1 cellular context compared by ENCODE assay signal in the genomic region with DNA sequence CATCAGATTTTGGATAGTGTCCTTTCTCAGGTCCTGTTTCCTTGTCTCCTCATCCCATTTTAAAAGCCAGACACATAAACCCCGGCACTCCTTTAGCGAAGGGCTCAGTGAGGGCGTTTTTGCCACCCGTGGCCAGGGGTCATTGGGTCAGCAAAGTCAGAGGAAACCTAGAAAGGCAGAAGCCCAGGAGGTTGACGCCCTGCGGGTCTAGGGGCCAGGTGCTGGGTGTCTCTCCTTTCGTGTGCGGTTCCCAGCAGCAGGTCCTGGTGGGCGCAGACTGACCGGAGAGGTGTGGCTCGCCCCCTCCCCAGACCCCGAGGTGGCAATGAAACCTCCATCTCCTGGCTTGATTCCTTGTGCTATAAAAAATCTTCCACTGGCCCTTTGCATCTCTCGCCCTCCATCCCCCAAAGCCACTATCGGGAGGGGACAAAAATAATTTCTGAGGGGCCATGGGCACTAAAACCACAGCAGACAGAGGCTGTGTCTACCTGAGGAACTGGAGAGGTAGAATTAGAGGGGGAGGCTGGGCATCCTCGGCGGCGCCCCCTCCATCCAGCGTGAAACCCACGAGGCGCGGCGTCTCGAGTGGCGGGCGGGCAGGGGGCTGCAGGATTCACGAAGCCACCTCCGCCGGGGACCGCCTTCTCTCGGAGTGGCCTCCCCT.
TF ChIP-seq lines count a peak whose summit lies in the region.

No MANE protein-coding gene starts in this region.

TF ChIP-seq in HepG2, 621 proteins besides CTCF, POLR2A, EP300 and RAD21 (continued from another document and continues in another):
- TF ChIP-seq, protein P1, sequence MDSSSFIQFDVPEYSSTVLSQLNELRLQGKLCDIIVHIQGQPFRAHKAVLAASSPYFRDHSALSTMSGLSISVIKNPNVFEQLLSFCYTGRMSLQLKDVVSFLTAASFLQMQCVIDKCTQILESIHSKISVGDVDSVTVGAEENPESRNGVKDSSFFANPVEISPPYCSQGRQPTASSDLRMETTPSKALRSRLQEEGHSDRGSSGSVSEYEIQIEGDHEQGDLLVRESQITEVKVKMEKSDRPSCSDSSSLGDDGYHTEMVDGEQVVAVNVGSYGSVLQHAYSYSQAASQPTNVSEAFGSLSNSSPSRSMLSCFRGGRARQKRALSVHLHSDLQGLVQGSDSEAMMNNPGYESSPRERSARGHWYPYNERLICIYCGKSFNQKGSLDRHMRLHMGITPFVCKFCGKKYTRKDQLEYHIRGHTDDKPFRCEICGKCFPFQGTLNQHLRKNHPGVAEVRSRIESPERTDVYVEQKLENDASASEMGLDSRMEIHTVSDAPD (CRISPR knock-in tag; IDR thresholded peaks at IDR 0.05), result no peak
- TF ChIP-seq, protein P2, sequence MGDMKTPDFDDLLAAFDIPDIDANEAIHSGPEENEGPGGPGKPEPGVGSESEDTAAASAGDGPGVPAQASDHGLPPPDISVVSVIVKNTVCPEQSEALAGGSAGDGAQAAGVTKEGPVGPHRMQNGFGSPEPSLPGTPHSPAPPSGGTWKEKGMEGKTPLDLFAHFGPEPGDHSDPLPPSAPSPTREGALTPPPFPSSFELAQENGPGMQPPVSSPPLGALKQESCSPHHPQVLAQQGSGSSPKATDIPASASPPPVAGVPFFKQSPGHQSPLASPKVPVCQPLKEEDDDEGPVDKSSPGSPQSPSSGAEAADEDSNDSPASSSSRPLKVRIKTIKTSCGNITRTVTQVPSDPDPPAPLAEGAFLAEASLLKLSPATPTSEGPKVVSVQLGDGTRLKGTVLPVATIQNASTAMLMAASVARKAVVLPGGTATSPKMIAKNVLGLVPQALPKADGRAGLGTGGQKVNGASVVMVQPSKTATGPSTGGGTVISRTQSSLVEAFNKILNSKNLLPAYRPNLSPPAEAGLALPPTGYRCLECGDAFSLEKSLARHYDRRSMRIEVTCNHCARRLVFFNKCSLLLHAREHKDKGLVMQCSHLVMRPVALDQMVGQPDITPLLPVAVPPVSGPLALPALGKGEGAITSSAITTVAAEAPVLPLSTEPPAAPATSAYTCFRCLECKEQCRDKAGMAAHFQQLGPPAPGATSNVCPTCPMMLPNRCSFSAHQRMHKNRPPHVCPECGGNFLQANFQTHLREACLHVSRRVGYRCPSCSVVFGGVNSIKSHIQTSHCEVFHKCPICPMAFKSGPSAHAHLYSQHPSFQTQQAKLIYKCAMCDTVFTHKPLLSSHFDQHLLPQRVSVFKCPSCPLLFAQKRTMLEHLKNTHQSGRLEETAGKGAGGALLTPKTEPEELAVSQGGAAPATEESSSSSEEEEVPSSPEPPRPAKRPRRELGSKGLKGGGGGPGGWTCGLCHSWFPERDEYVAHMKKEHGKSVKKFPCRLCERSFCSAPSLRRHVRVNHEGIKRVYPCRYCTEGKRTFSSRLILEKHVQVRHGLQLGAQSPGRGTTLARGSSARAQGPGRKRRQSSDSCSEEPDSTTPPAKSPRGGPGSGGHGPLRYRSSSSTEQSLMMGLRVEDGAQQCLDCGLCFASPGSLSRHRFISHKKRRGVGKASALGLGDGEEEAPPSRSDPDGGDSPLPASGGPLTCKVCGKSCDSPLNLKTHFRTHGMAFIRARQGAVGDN (CRISPR knock-in tag; IDR thresholded peaks at IDR 0.05), result peak; percentile 55; the same call in 1 of the 2 replicates
- TF ChIP-seq, protein P3, sequence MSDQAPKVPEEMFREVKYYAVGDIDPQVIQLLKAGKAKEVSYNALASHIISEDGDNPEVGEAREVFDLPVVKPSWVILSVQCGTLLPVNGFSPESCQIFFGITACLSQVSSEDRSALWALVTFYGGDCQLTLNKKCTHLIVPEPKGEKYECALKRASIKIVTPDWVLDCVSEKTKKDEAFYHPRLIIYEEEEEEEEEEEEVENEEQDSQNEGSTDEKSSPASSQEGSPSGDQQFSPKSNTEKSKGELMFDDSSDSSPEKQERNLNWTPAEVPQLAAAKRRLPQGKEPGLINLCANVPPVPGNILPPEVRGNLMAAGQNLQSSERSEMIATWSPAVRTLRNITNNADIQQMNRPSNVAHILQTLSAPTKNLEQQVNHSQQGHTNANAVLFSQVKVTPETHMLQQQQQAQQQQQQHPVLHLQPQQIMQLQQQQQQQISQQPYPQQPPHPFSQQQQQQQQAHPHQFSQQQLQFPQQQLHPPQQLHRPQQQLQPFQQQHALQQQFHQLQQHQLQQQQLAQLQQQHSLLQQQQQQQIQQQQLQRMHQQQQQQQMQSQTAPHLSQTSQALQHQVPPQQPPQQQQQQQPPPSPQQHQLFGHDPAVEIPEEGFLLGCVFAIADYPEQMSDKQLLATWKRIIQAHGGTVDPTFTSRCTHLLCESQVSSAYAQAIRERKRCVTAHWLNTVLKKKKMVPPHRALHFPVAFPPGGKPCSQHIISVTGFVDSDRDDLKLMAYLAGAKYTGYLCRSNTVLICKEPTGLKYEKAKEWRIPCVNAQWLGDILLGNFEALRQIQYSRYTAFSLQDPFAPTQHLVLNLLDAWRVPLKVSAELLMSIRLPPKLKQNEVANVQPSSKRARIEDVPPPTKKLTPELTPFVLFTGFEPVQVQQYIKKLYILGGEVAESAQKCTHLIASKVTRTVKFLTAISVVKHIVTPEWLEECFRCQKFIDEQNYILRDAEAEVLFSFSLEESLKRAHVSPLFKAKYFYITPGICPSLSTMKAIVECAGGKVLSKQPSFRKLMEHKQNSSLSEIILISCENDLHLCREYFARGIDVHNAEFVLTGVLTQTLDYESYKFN (CRISPR knock-in tag; conservative IDR thresholded peaks at IDR 0.05), result no peak
- TF ChIP-seq ZNF225 (CRISPR knock-in tag; IDR thresholded peaks at IDR 0.05) (peak; percentile 77; the same call in 1 of the 2 replicates), ZNF430 (CRISPR knock-in tag; IDR thresholded peaks at IDR 0.05) (no peak), KLF16 (CRISPR knock-in tag; IDR thresholded peaks at IDR 0.05) (0 out of 4 replicates have a peak, but pooled peaks of 1 of the 2 experiments have one; percentile 16), MATR3 (CRISPR knock-in tag; IDR thresholded peaks at IDR 0.05) (no peak), MAFG (CRISPR knock-in tag; IDR thresholded peaks at IDR 0.05) (no peak), ZKSCAN8 (CRISPR knock-in tag; IDR thresholded peaks at IDR 0.05; ENCODE audit: borderline replicate concordance) (no peak), KLF13 (CRISPR knock-in tag; IDR thresholded peaks at IDR 0.05) (0 out of 2 replicates have a peak, but pooled peaks have one; percentile 43), ZFP82 (CRISPR knock-in tag; IDR thresholded peaks at IDR 0.05; ENCODE audit: borderline replicate concordance) (no peak), ZFP1 (CRISPR knock-in tag; IDR thresholded peaks at IDR 0.05) (no peak), ZNF747 (CRISPR knock-in tag; IDR thresholded peaks at IDR 0.05; ENCODE audit: borderline replicate concordance) (0 out of 2 replicates have a peak, but pooled peaks have one; percentile 24), ZNF768 (CRISPR knock-in tag; IDR thresholded peaks at IDR 0.05) (peak; percentile 17; the same call in 1 of the 2 replicates), BHLHE40 (IDR thresholded peaks at IDR 0.05; ENCODE audit: low read length) (no peak), JDP2 (CRISPR knock-in tag; IDR thresholded peaks at IDR 0.05; ENCODE audit: borderline replicate concordance) (no peak), NR1H2 (CRISPR knock-in tag; IDR thresholded peaks at IDR 0.05; ENCODE audit: borderline replicate concordance, low read depth) (0 out of 2 replicates have a peak, but pooled peaks have one; percentile 19), JUN (CRISPR knock-in tag; IDR thresholded peaks at IDR 0.05) (no peak), ZNF577 (CRISPR knock-in tag; IDR thresholded peaks at IDR 0.05; ENCODE audit: borderline replicate concordance, low read depth) (no peak), ISL2 (CRISPR knock-in tag; IDR thresholded peaks at IDR 0.05) (no peak), SP5 (CRISPR knock-in tag; IDR thresholded peaks at IDR 0.05; ENCODE audit: borderline replicate concordance, low read depth) (no peak), ZNF296 (CRISPR knock-in tag; conservative IDR thresholded peaks at IDR 0.05) (no peak), RBFOX2 (IDR thresholded peaks at IDR 0.05; ENCODE audit: low read depth, low read length) (no peak), RARA (CRISPR knock-in tag; IDR thresholded peaks at IDR 0.05) (no peak), ZBTB21 (CRISPR knock-in tag; IDR thresholded peaks at IDR 0.05) (no peak), PHB2 (IDR thresholded peaks at IDR 0.05; ENCODE audit: partially characterized antibody) (no peak), ZNF317 (CRISPR knock-in tag; IDR thresholded peaks at IDR 0.05) (no peak), CBX5 (CRISPR knock-in tag; IDR thresholded peaks at IDR 0.05; ENCODE audit: borderline replicate concordance) (0 out of 2 replicates have a peak, but pooled peaks have one; percentile 1), EED (CRISPR knock-in tag; IDR thresholded peaks at IDR 0.05) (no peak), TBX3 (IDR thresholded peaks at IDR 0.05; ENCODE audit: borderline replicate concordance) (no peak), IRX3 (CRISPR knock-in tag; IDR thresholded peaks at IDR 0.05; ENCODE audit: borderline replicate concordance, low read depth) (peak; percentile 44; the same call in 1 of the 2 replicates), HOXD1 (CRISPR knock-in tag; IDR thresholded peaks at IDR 0.05) (peak; percentile 61; the same call in 1 of the 2 replicates), FIP1L1 (IDR thresholded peaks at IDR 0.05; ENCODE audit: borderline replicate concordance, insufficient read depth, low read depth, low read length) (no peak)
- TF ChIP-seq, protein P4, sequence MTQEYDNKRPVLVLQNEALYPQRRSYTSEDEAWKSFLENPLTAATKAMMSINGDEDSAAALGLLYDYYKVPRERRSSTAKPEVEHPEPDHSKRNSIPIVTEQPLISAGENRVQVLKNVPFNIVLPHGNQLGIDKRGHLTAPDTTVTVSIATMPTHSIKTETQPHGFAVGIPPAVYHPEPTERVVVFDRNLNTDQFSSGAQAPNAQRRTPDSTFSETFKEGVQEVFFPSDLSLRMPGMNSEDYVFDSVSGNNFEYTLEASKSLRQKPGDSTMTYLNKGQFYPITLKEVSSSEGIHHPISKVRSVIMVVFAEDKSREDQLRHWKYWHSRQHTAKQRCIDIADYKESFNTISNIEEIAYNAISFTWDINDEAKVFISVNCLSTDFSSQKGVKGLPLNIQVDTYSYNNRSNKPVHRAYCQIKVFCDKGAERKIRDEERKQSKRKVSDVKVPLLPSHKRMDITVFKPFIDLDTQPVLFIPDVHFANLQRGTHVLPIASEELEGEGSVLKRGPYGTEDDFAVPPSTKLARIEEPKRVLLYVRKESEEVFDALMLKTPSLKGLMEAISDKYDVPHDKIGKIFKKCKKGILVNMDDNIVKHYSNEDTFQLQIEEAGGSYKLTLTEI (CRISPR knock-in tag; conservative IDR thresholded peaks at IDR 0.05), result no peak
- TF ChIP-seq, protein P5, sequence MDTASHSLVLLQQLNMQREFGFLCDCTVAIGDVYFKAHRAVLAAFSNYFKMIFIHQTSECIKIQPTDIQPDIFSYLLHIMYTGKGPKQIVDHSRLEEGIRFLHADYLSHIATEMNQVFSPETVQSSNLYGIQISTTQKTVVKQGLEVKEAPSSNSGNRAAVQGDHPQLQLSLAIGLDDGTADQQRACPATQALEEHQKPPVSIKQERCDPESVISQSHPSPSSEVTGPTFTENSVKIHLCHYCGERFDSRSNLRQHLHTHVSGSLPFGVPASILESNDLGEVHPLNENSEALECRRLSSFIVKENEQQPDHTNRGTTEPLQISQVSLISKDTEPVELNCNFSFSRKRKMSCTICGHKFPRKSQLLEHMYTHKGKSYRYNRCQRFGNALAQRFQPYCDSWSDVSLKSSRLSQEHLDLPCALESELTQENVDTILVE (CRISPR knock-in tag; IDR thresholded peaks at IDR 0.05), result no peak
- TF ChIP-seq, protein P6, sequence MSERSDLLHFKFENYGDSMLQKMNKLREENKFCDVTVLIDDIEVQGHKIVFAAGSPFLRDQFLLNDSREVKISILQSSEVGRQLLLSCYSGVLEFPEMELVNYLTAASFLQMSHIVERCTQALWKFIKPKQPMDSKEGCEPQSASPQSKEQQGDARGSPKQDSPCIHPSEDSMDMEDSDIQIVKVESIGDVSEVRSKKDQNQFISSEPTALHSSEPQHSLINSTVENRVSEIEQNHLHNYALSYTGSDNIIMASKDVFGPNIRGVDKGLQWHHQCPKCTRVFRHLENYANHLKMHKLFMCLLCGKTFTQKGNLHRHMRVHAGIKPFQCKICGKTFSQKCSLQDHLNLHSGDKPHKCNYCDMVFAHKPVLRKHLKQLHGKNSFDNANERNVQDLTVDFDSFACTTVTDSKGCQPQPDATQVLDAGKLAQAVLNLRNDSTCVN (CRISPR knock-in tag; IDR thresholded peaks at IDR 0.05; ENCODE audit: borderline replicate concordance), result no peak
- TF ChIP-seq, protein P7, sequence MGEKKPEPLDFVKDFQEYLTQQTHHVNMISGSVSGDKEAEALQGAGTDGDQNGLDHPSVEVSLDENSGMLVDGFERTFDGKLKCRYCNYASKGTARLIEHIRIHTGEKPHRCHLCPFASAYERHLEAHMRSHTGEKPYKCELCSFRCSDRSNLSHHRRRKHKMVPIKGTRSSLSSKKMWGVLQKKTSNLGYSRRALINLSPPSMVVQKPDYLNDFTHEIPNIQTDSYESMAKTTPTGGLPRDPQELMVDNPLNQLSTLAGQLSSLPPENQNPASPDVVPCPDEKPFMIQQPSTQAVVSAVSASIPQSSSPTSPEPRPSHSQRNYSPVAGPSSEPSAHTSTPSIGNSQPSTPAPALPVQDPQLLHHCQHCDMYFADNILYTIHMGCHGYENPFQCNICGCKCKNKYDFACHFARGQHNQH (CRISPR knock-in tag; IDR thresholded peaks at IDR 0.05), result 0 out of 2 replicates have a peak, but pooled peaks have one; percentile 52
- TF ChIP-seq, protein P8, sequence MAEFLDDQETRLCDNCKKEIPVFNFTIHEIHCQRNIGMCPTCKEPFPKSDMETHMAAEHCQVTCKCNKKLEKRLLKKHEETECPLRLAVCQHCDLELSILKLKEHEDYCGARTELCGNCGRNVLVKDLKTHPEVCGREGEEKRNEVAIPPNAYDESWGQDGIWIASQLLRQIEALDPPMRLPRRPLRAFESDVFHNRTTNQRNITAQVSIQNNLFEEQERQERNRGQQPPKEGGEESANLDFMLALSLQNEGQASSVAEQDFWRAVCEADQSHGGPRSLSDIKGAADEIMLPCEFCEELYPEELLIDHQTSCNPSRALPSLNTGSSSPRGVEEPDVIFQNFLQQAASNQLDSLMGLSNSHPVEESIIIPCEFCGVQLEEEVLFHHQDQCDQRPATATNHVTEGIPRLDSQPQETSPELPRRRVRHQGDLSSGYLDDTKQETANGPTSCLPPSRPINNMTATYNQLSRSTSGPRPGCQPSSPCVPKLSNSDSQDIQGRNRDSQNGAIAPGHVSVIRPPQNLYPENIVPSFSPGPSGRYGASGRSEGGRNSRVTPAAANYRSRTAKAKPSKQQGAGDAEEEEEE (CRISPR knock-in tag; IDR thresholded peaks at IDR 0.05; ENCODE audit: borderline replicate concordance), result no peak
- TF ChIP-seq, protein P9, sequence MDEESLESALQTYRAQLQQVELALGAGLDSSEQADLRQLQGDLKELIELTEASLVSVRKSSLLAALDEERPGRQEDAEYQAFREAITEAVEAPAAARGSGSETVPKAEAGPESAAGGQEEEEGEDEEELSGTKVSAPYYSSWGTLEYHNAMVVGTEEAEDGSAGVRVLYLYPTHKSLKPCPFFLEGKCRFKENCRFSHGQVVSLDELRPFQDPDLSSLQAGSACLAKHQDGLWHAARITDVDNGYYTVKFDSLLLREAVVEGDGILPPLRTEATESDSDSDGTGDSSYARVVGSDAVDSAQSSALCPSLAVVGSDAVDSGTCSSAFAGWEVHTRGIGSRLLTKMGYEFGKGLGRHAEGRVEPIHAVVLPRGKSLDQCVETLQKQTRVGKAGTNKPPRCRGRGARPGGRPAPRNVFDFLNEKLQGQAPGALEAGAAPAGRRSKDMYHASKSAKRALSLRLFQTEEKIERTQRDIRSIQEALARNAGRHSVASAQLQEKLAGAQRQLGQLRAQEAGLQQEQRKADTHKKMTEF (CRISPR knock-in tag; IDR thresholded peaks at IDR 0.05), result no peak
- TF ChIP-seq, protein P10, sequence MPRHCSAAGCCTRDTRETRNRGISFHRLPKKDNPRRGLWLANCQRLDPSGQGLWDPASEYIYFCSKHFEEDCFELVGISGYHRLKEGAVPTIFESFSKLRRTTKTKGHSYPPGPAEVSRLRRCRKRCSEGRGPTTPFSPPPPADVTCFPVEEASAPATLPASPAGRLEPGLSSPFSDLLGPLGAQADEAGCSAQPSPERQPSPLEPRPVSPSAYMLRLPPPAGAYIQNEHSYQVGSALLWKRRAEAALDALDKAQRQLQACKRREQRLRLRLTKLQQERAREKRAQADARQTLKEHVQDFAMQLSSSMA (CRISPR knock-in tag; IDR thresholded peaks at IDR 0.05), result no peak
